In the genomic region with DNA sequence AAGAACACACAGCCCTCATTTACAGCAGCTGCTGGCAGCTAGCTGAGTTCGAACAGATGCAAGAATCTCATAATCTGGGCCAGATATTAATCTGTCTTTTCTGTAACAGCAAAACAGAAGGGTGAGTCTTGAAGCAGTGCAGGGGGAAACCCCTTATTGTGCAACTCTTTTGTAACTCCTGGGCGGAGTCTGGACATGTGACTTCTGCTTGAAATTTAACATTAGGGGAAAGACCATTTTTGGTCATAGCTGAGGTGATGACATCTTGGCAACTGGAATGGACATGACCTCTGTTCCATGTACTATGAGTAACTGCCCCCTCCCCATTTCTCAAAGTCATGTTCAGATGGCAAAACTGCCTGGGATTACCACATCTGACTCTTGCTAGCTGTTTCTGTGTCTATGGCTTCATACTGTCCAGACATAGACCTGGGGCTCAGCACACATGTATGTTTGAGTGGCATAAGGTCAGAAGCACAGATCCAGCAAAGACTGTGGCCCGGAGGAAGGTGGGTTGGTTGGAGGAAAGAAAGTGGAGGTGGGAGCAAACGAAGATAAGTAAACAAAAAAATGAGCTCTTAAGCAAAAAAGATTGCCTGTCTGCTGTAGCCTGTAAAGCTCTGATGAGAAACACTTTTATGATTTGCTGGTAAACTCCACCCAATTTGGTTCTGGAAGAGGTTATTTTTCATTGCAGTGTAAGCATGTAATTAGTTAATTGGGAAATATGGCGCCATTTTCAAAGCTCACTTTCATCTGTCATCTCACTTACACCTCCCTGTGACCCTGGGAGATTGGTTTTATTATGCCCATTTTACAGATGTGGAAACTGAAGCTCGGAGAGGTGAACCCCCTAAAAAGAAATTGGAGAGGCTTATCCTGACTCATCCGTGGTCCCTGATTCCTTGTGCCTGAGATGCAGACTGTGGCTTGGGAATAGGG, we compare ENCODE assay signal across 8 cellular contexts. TPM values are rescaled to one million over a fixed set of nuclear protein-coding genes. Genes with fewer than 3 reads are reported as not detected.
A peak's percentile ranks its signal among the peaks of the same experiment; 100 is the strongest.
DNase-seq lines count a peak whose midpoint lies in the region; ATAC-seq and TF ChIP-seq lines count a peak whose summit lies in the region.

No MANE protein-coding gene starts in this region.

- TF ChIP-seq RAD21 in liver (IDR thresholded peaks at IDR 0.05) = peak; percentile 62 to 76

- H3K9me3 ChIP-seq in PC-9 (ENCODE audit: insufficient read depth, low read depth) = no peaks in the 10 kb centered on the region
- H3K9me3 ChIP-seq in body of pancreas = no peaks in the 10 kb centered on the region
- peaks cover 0 to 8% (median under 1%) of the 10 kb centered on the region in 4 donors for H3K9me3 ChIP-seq in liver (ENCODE audit: control insufficient read depth in 4 of 4, low read length in 3 of 4)
- H3K9me3 ChIP-seq in thoracic aorta = no peaks in the 10 kb centered on the region

- ATAC-seq in GM19023 (IDR thresholded peaks at IDR 0.05; ENCODE audit: unreplicated experiment) (peak; percentile 95), HG03097 (IDR thresholded peaks at IDR 0.05; ENCODE audit: low FRiP score, unreplicated experiment) (peak; percentile 79), body of pancreas (peak; percentile 90), thoracic aorta (ENCODE audit: insufficient number of reproducible peaks, low FRiP score, low read depth) (peak; percentile 84)

- no peaks in the 10 kb centered on the region for H3K79me2 ChIP-seq in PC-9 (ENCODE audit: low read depth)

- H3K4me3 ChIP-seq in PC-9 (no peak overlapping the region), body of pancreas (no peak overlapping the region), liver (ENCODE audit: low read depth in 1 of 3, low read length in 3 of 3) (no peak overlapping the region), thoracic aorta (no peak overlapping the region)

- DNase-seq in AG08395 (ENCODE audit: low spot score) (peak; percentile 84), PC-9 (peak; percentile 37 to 79), body of pancreas (peak; percentile 56 to 87 (median 68)), thoracic aorta (ENCODE audit: low spot score) (peak; percentile 70)
- no peak for DNase-seq in activated CD8-positive, alpha-beta memory T cell treated with anti-CD3 and anti-CD28 coated beads, Interleukin-2, amount 50 U/mL, for 48 hours

- peak overlapping the region; percentile 81 for H3K27ac ChIP-seq in PC-9
- peak overlapping the region in 2 of 4 donors; percentile 26 to 54 for H3K27ac ChIP-seq in body of pancreas
- peak overlapping the region; percentile 77 to 80 for H3K27ac ChIP-seq in liver (ENCODE audit: low read depth in 1 of 2, low read length in 2 of 2)
- no peak overlapping the region for H3K27ac ChIP-seq in thoracic aorta

- no TSS peak for BruUV-seq in PC-9 (replicated peaks; lab: Mats Ljungman, UMichigan)

- no peaks in the 10 kb centered on the region for H3K36me3 ChIP-seq in PC-9 (ENCODE audit: low read depth)
- no peaks in the 10 kb centered on the region for H3K36me3 ChIP-seq in body of pancreas (replicated peaks in 1 of 2; ENCODE audit: insufficient read depth in 1 of 2, low read depth in 2 of 2)
- no peaks in the 10 kb centered on the region for H3K36me3 ChIP-seq in liver (ENCODE audit: control insufficient read depth in 4 of 4, insufficient read depth in 3 of 4, low read depth in 1 of 4, low read length in 3 of 4)
- no peaks in the 10 kb centered on the region for H3K36me3 ChIP-seq in thoracic aorta

- TF ChIP-seq POLR2A in body of pancreas (IDR thresholded peaks at IDR 0.05) = no peak

- H3K9ac ChIP-seq in liver (ENCODE audit: low read depth in 1 of 2, low read length in 2 of 2) = peak overlapping the region in 1 of 2 donors; percentile 74

- POLR2A ChIA-PET in PC-9 (lab: Charles Lee; ENCODE audit: unreplicated experiment) = interaction anchor here (0.6 to 0.7 kb wide), 2 partner anchors 24 to 57 kb away, joined by 3 to 5 read pairs; no protein-coding TSS in a partner anchor

- H4K20me1 ChIP-seq in PC-9 (ENCODE audit: insufficient read depth) = no peaks in the 10 kb centered on the region

- no peaks in the 10 kb centered on the region for H3K9me2 ChIP-seq in PC-9 (ENCODE audit: insufficient read depth)

- no peak for TF ChIP-seq CTCF in PC-9 (conservative IDR thresholded peaks at IDR 0.05)
- TF ChIP-seq CTCF in body of pancreas (IDR thresholded peaks at IDR 0.05) = no peak
- TF ChIP-seq CTCF in liver (IDR thresholded peaks at IDR 0.05; ENCODE audit: low read depth, low read length, missing input control) = no peak
- no peak for TF ChIP-seq CTCF in thoracic aorta (IDR thresholded peaks at IDR 0.05)

- H3F3A ChIP-seq in PC-9 (ENCODE audit: insufficient read depth, low read depth) = peaks cover 7% of the 10 kb centered on the region; the same call in 1 of the 2 replicates

- no peak overlapping the region for H2AFZ ChIP-seq in PC-9

- peaks cover 19% of the 10 kb centered on the region for H3K4me1 ChIP-seq in PC-9 (replicated peaks; ENCODE audit: insufficient read depth)
- peaks cover 14% of the 10 kb centered on the region for H3K4me1 ChIP-seq in body of pancreas
- H3K4me1 ChIP-seq in liver (ENCODE audit: control insufficient read depth in 4 of 4, insufficient read depth in 4 of 4, low read length in 3 of 4) = peaks cover 0 to 11% (median 2%) of the 10 kb centered on the region in 4 donors
- H3K4me1 ChIP-seq in thoracic aorta (ENCODE audit: control insufficient read depth in 1 of 2, low read depth in 2 of 2) = peaks cover 4 to 15% of the 10 kb centered on the region in 2 donors

- H3K27me3 ChIP-seq in PC-9 (ENCODE audit: insufficient read depth, low read depth) (no peaks in the 10 kb centered on the region), body of pancreas (no peaks in the 10 kb centered on the region), liver (ENCODE audit: control insufficient read depth in 4 of 4, insufficient read depth in 4 of 4, low read length in 3 of 4) (no peaks in the 10 kb centered on the region), thoracic aorta (replicated peaks; ENCODE audit: insufficient read depth) (no peaks in the 10 kb centered on the region)

- intact Hi-C loops in PC-9 (cut with micrococcal nuclease; ENCODE audit: unreplicated experiment) (no loop called here), body of pancreas (cut with DNase I) (no loop called here)

- H3K4me2 ChIP-seq in PC-9 = peak overlapping the region; percentile 38

- CTCF ChIA-PET in PC-9 (lab: Charles Lee) = no interaction called here

- 37% methylated on average over 7 of the region's 7 CpGs for WGBS in body of pancreas, 2 donors
- 55% methylated on average over 7 of the region's 7 CpGs for WGBS in liver

TF ChIP-seq in liver, 16 proteins besides CTCF, POLR2A, EP300 and RAD21 (continues in another document):
- TF ChIP-seq TAF1 (conservative IDR thresholded peaks at IDR 0.05) (peak; percentile 39), EGR1 (IDR thresholded peaks at IDR 0.05; ENCODE audit: low read depth in 2 of 2) (peak in 1 of 2 donors; percentile 9), HNF4A (conservative IDR thresholded peaks at IDR 0.05) (peak; percentile 91 to 92), FOXA2 (IDR thresholded peaks at IDR 0.05) (no peak), NR2F2 (IDR thresholded peaks at IDR 0.05) (peak; percentile 49), HNF4G (IDR thresholded peaks at IDR 0.05) (peak; percentile 64)
- TF ChIP-seq, protein P1, sequence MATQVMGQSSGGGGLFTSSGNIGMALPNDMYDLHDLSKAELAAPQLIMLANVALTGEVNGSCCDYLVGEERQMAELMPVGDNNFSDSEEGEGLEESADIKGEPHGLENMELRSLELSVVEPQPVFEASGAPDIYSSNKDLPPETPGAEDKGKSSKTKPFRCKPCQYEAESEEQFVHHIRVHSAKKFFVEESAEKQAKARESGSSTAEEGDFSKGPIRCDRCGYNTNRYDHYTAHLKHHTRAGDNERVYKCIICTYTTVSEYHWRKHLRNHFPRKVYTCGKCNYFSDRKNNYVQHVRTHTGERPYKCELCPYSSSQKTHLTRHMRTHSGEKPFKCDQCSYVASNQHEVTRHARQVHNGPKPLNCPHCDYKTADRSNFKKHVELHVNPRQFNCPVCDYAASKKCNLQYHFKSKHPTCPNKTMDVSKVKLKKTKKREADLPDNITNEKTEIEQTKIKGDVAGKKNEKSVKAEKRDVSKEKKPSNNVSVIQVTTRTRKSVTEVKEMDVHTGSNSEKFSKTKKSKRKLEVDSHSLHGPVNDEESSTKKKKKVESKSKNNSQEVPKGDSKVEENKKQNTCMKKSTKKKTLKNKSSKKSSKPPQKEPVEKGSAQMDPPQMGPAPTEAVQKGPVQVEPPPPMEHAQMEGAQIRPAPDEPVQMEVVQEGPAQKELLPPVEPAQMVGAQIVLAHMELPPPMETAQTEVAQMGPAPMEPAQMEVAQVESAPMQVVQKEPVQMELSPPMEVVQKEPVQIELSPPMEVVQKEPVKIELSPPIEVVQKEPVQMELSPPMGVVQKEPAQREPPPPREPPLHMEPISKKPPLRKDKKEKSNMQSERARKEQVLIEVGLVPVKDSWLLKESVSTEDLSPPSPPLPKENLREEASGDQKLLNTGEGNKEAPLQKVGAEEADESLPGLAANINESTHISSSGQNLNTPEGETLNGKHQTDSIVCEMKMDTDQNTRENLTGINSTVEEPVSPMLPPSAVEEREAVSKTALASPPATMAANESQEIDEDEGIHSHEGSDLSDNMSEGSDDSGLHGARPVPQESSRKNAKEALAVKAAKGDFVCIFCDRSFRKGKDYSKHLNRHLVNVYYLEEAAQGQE (IDR thresholded peaks at IDR 0.05) = peak; percentile 56
- TF ChIP-seq, protein P2, sequence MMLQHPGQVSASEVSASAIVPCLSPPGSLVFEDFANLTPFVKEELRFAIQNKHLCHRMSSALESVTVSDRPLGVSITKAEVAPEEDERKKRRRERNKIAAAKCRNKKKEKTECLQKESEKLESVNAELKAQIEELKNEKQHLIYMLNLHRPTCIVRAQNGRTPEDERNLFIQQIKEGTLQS (IDR thresholded peaks at IDR 0.05) = peak; percentile 96
- TF ChIP-seq, protein P3, sequence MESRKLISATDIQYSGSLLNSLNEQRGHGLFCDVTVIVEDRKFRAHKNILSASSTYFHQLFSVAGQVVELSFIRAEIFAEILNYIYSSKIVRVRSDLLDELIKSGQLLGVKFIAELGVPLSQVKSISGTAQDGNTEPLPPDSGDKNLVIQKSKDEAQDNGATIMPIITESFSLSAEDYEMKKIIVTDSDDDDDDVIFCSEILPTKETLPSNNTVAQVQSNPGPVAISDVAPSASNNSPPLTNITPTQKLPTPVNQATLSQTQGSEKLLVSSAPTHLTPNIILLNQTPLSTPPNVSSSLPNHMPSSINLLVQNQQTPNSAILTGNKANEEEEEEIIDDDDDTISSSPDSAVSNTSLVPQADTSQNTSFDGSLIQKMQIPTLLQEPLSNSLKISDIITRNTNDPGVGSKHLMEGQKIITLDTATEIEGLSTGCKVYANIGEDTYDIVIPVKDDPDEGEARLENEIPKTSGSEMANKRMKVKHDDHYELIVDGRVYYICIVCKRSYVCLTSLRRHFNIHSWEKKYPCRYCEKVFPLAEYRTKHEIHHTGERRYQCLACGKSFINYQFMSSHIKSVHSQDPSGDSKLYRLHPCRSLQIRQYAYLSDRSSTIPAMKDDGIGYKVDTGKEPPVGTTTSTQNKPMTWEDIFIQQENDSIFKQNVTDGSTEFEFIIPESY (IDR thresholded peaks at IDR 0.05) = peak; percentile 84

RNA-seq across cellular contexts. Expression of a gene that starts 26.1 kb away (rescaled TPM):
- total RNA-seq in PC-9 (2021) (20.4 and 25.2 TPM in 2 replicates), body of pancreas (10 to 100 TPM; 17.9 to 25.7 TPM), liver (10 to 100 TPM; 20.2 to 90.7 TPM), thoracic aorta (100 to 1,000 TPM; 120 to 226 TPM)
- polyA plus RNA-seq in liver = 10 to 100 TPM; 40.8 to 42.8 TPM

Comparison
In these comparisons a context has a peak if more than half of its experiments do, and no peak if none do; other contexts are left out.
1. H3K27ac ChIP-seq: peak in PC-9 (single experiment) and liver (2 of 2); none in thoracic aorta (0 of 2).
2. Peak in every context shown above with its lines, with median percentiles within 50 percentile points of each other: ATAC-seq.